Comparison of ENCODE assay signal across 16 cellular contexts in the genomic region with DNA sequence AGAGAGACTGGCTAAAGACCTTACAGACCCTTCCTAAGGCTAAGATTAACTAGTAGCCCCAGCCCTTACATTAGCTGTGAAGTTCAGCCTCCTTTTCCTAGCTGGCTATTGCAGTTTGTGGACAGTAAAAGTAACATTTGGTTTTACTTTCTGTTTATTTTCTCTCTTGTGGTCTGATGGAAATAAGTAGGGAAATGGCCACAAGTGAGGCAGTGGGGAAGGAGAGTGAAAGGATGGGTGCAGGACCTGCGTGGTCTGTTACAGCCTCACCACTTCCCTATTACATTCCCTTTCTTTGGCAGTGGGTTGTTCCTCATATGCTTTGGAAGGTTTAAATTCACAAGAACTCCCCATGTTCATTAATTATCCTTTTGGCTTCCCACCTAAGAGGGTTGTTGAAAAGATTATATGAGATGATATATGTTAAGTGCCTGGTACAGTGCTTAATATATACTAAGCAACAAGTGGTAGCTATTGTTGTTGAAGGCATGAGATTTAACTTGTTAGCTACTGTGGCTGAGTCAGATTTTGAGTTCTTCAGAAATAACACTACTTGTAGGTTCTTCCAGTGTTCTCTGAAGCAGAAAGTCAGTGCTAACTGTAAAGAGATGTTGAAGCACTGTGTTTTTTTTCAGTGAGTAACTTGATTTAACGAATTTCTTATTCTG.
DNase-seq lines count a peak whose midpoint lies in the region; ATAC-seq, FAIRE-seq and TF ChIP-seq lines count a peak whose summit lies in the region.
"Had no signal": no experiment of that assay in that cellular context is flagged by ENCODE, and none has a peak within 500 bp of the region (broad histone marks: within the 10 kb centered on the region; RNA-seq: fewer than 3 reads in every experiment).

No MANE protein-coding gene starts in this region.

- CTCF ChIA-PET in SK-N-SH (lab: Yijun Ruan, JAX), result interaction anchor here (0.7 to 3.6 kb wide), 11 partner anchors 7 to 243 kb away, joined by 3 to 32 read pairs (median 7); no protein-coding TSS in a partner anchor

- ATAC-seq in HG02763 (IDR thresholded peaks at IDR 0.05; ENCODE audit: unreplicated experiment) (peak; percentile 69), sciatic nerve (peak; percentile 39)
- ATAC-seq: foreskin keratinocyte, HepG2, Panc1, pancreas had no signal

- H2AFZ ChIP-seq in SK-N-SH (ENCODE audit: low read depth), result no peak overlapping the region

- H3F3A ChIP-seq in SK-N-SH (replicated peaks; ENCODE audit: insufficient read depth), result peaks cover 39% of the 10 kb centered on the region

- POLR2A ChIA-PET in SK-N-SH (lab: Yijun Ruan, JAX), result no interaction called here

- H3K9ac ChIP-seq in SK-N-SH, result no peak overlapping the region

- H3K36me3 ChIP-seq in SK-N-SH (replicated peaks in 1 of 2; ENCODE audit: control insufficient read depth in 1 of 2, insufficient read depth in 2 of 2, low read length in 1 of 2), result peaks cover 14 to 62% of the 10 kb centered on the region in 2 experiments
- H3K36me3 ChIP-seq: pancreas had no signal

- H3K79me2 ChIP-seq in SK-N-SH (ENCODE audit: insufficient read depth), result no peaks in the 10 kb centered on the region; the same call in 1 of the 2 replicates

- no peaks in the 10 kb centered on the region for H4K20me1 ChIP-seq in SK-N-SH (ENCODE audit: insufficient read depth)

- 0 out of 2 replicates have a peak overlapping the region, but pooled peaks have one; percentile 2 for H3K4me2 ChIP-seq in SK-N-SH

- H3K9me3 ChIP-seq in SK-N-SH, result no peaks in the 10 kb centered on the region
- H3K9me3 ChIP-seq: pancreas had no signal

- H3K4me3 ChIP-seq in SK-N-SH (ENCODE audit: low read depth in 2 of 2, low read length in 1 of 2), result no peak overlapping the region
- H3K4me3 ChIP-seq: pancreas had no signal

- DNase-seq in GM19239 (ENCODE audit: insufficient read length, low spot score), result no peak
- DNase-seq in SK-N-SH, result no peak
- no peak for DNase-seq in sciatic nerve (ENCODE audit: low spot score)
- no peak for DNase-seq in HTR-8/SVneo (ENCODE audit: insufficient read length, low spot score)
- no peak for DNase-seq in germinal center (ENCODE audit: low spot score)
- no peak for DNase-seq in iPS-NIHi7 (ENCODE audit: extremely low spot score)
- DNase-seq: activated effector memory CD4-positive, alpha-beta T cell treated with anti-CD3 and anti-CD28 coated beads, Interleukin-2, amount 50 U/mL, for 16 hours; foreskin keratinocyte; left cardiac atrium; NCI-H2171; pancreas; stimulated activated CD4-positive, alpha-beta T cell treated with anti-CD3 and anti-CD28 coated beads, Interleukin-4, amount 100 ng/mL, for 4 hours had no signal

- H3K27ac ChIP-seq in SK-N-SH (ENCODE audit: low read depth in 2 of 2, low read length in 1 of 2), result peak overlapping the region in 1 of 2 experiments; percentile 100; a peak in 1 of 4 replicates
- H3K27ac ChIP-seq: foreskin keratinocyte, pancreas, VCaP had no signal

- FAIRE-seq in GM19239 (lab: Jason Lieb, UNC) (peak; percentile 64), HTR-8/SVneo (lab: Jason Lieb, UNC) (no peak)
- FAIRE-seq: HepG2, pancreas had no signal

- 95% methylated on average over 2 of the region's 2 CpGs for WGBS in SK-N-SH (ENCODE audit: low lambda C conversion rate)

- H3K27me3 ChIP-seq in SK-N-SH (ENCODE audit: insufficient read depth), result no peaks in the 10 kb centered on the region
- H3K27me3 ChIP-seq: foreskin keratinocyte, pancreas had no signal

- TF ChIP-seq RAD21 in SK-N-SH (IDR thresholded peaks at IDR 0.05; ENCODE audit: low read length), result no peak

- TF ChIP-seq EP300 in SK-N-SH (IDR thresholded peaks at IDR 0.05; ENCODE audit: borderline replicate concordance in 1 of 2, low read depth in 1 of 2, low read length in 1 of 2), result no peak

- intact Hi-C loops in sciatic nerve (cut with DNase I), result no loop called here

- no peak for TF ChIP-seq CTCF in SK-N-SH (IDR thresholded peaks at IDR 0.05)

- peaks cover 17 to 21% of the 10 kb centered on the region in 2 experiments for H3K4me1 ChIP-seq in SK-N-SH (ENCODE audit: control insufficient read depth in 1 of 2, insufficient read depth in 2 of 2, low read depth in 1 of 2, low read length in 1 of 2)
- H3K4me1 ChIP-seq: pancreas had no signal

- no peaks in the 10 kb centered on the region for H3K9me2 ChIP-seq in SK-N-SH

TF ChIP-seq in SK-N-SH, 30 proteins besides CTCF, POLR2A, EP300 and RAD21:
- TF ChIP-seq YY1 (IDR thresholded peaks at IDR 0.05; ENCODE audit: low read depth), result no peak
- TF ChIP-seq NFIC (IDR thresholded peaks at IDR 0.05; ENCODE audit: borderline replicate concordance), result no peak
- TF ChIP-seq FOXM1 (IDR thresholded peaks at IDR 0.05; ENCODE audit: low read depth), result no peak
- no peak for TF ChIP-seq NRF1 (IDR thresholded peaks at IDR 0.05; ENCODE audit: low read depth, low read length)
- TF ChIP-seq RFX5 (IDR thresholded peaks at IDR 0.05; ENCODE audit: low read length), result no peak
- TF ChIP-seq TEAD4 (IDR thresholded peaks at IDR 0.05; ENCODE audit: borderline replicate concordance, insufficient read depth), result no peak
- no peak for TF ChIP-seq ELF1 (IDR thresholded peaks at IDR 0.05)
- TF ChIP-seq FOXJ3 (CRISPR knock-in tag; IDR thresholded peaks at IDR 0.05), result no peak
- TF ChIP-seq POLR2AphosphoS5 (IDR thresholded peaks at IDR 0.05; ENCODE audit: low read depth, low read length), result no peak
- no peak for TF ChIP-seq GATA2 (CRISPR knock-in tag; IDR thresholded peaks at IDR 0.05)
